In genomic region chr16:8878523-8878911, GRCh38 we compare ENCODE assay signal across 1 cellular context.
TF ChIP-seq lines count a peak whose summit lies in the region.

No MANE protein-coding gene starts in this region.

TF ChIP-seq in HCT116, 20 proteins besides CTCF, POLR2A, EP300 and RAD21 (continued from another document):
- TF ChIP-seq REST (IDR thresholded peaks at IDR 0.05; ENCODE audit: low read depth) (no peak), SIN3A (IDR thresholded peaks at IDR 0.05; ENCODE audit: low read depth) (no peak), POLR2AphosphoS5 (IDR thresholded peaks at IDR 0.05; ENCODE audit: low read depth, low read length) (0 out of 2 replicates have a peak, but pooled peaks have one; percentile 15), CEBPB (IDR thresholded peaks at IDR 0.05; ENCODE audit: low read depth) (peak; percentile 99), FOSL1 (IDR thresholded peaks at IDR 0.05; ENCODE audit: low read depth) (peak; percentile 50; the same call in 1 of the 2 replicates), ZFX (IDR thresholded peaks at IDR 0.05) (no peak), ZNF274 (IDR thresholded peaks at IDR 0.05; ENCODE audit: low read depth, low read length) (no peak), ELF1 (IDR thresholded peaks at IDR 0.05; ENCODE audit: borderline replicate concordance, low read depth) (no peak), ATF3 (IDR thresholded peaks at IDR 0.05) (no peak), SP1 (IDR thresholded peaks at IDR 0.05; ENCODE audit: low read depth) (0 out of 2 replicates have a peak, but pooled peaks have one; percentile 41)
